ENCODE assay signal across 21 cellular contexts in the genomic region with DNA sequence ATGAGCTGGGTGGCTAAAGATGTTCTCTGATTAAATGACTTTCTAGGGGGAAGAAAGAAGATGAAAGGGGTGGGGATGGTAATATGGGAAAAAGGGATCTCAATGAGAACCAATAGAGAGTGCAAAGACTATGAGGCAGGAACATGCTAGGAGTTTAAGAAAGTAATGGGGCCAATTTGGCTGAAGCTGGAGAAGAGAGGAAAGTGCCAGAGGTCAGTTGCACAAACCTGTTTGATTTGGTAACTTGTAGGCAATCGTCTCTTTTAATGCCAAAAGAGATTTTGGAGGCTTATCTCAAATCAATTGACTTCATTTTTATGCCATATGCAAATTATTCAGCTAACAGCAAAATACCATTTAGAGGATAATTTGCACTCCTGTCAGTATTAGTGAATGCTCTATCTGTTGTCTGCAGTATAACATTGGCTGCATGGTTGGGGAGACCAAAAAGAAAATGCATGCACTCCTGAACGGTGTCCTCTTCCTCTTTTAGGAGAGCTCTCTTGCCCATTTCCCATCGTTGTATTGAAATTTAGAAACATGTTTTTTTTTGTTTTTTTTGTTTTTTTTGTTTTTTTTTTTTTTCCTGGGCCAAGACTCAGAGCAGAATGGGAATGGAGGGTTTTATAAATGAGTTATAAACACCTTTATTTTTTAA.
"Had no signal": no experiment of that assay in that cellular context is flagged by ENCODE, and none has a peak within 500 bp of the region (broad histone marks: within the 10 kb centered on the region; RNA-seq: fewer than 3 reads in every experiment).

No MANE protein-coding gene starts in this region.

- H3K4me3 ChIP-seq: left lung, lung, ovary, right atrium auricular region, skin epidermis, spleen, suprapubic skin, thoracic aorta, tibial artery, upper lobe of right lung had no signal

- DNase-seq: hippocampal formation; kidney glomerular epithelial cell; left cardiac atrium; left lung; mesendoderm; naive thymus-derived CD4-positive, alpha-beta T cell; ovary; spleen; stimulated activated CD4-positive, alpha-beta T cell treated with anti-CD3 and anti-CD28 coated beads, Interleukin-4, amount 100 ng/mL, for 24 hours; stimulated activated naive CD4-positive, alpha-beta T cell; tibial artery; trophoblast cell; upper lobe of right lung had no signal

- ATAC-seq: left cardiac atrium; left lung; naive thymus-derived CD4-positive, alpha-beta T cell; natural killer cell treated with Interleukin-12 subunit alpha and Interleukin-12 subunit beta and Interleukin-15 and Interleukin-18, amount 100 ng/mL, for 72 hours; sciatic nerve; stimulated activated effector memory CD8-positive, alpha-beta T cell treated with anti-CD3 and anti-CD28 coated beads, Interleukin-12 subunit alpha, Interleukin-12 subunit beta, amount 100 ng/mL, for 72 hours; upper lobe of right lung had no signal

- H3K9me3 ChIP-seq: ovary, suprapubic skin, thoracic aorta, tibial artery, upper lobe of right lung had no signal

- H3K27me3 ChIP-seq: left lung, ovary, right atrium auricular region, spleen, suprapubic skin, tibial artery, upper lobe of right lung had no signal

- H3K27ac ChIP-seq: left lung, ovary, right atrium auricular region, skin epidermis, spleen, suprapubic skin, thoracic aorta, tibial artery, upper lobe of right lung had no signal

- H3K36me3 ChIP-seq: left lung, ovary, right atrium auricular region, spleen, suprapubic skin, thoracic aorta, tibial artery, upper lobe of right lung had no signal

- H3K4me1 ChIP-seq: spleen, tibial artery, upper lobe of right lung had no signal
